In the genomic region with DNA sequence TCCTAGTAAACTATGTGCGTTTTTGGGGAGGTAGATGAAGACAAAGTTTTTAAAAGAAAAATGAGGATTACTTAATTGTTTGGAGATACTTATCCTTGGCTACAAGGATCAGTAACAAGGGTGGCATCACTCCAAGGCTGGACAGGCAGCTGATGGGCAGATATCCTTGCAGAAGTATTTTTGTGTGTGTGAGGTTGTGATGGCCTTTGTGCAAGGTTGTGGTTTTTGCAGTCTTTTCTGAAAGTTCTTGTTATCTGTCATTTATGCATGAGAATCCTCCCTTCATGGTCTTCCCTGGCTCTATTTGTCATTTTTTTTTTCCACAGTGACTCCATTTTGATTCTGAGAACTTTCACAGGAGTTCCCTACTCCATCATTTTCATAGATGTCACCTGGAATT, we compare ENCODE assay signal across 1 cellular context.
TF ChIP-seq lines count a peak whose summit lies in the region.

No MANE protein-coding gene starts in this region.

TF ChIP-seq in A549, 52 proteins besides CTCF, POLR2A, EP300 and RAD21 (continued from another document):
- no peak for TF ChIP-seq PBX3 (IDR thresholded peaks at IDR 0.05)
- no peak for TF ChIP-seq USF2 (IDR thresholded peaks at IDR 0.05)
- TF ChIP-seq JUNB (IDR thresholded peaks at IDR 0.05): no peak
- TF ChIP-seq EHMT2 (IDR thresholded peaks at IDR 0.05; ENCODE audit: low read depth): no peak
- TF ChIP-seq ELK1 (IDR thresholded peaks at IDR 0.05; ENCODE audit: low read depth, low read length): no peak
- no peak for TF ChIP-seq ESRRA (IDR thresholded peaks at IDR 0.05; ENCODE audit: borderline replicate concordance, low read length)
- no peak for TF ChIP-seq CEBPB (IDR thresholded peaks at IDR 0.05)
- no peak for TF ChIP-seq SREBF2 (IDR thresholded peaks at IDR 0.05)
- no peak for TF ChIP-seq RCOR1 (IDR thresholded peaks at IDR 0.05; ENCODE audit: low read depth, low read length)
- no peak for TF ChIP-seq E2F6 (IDR thresholded peaks at IDR 0.05; ENCODE audit: borderline replicate concordance, low read depth)
- TF ChIP-seq, protein P1, sequence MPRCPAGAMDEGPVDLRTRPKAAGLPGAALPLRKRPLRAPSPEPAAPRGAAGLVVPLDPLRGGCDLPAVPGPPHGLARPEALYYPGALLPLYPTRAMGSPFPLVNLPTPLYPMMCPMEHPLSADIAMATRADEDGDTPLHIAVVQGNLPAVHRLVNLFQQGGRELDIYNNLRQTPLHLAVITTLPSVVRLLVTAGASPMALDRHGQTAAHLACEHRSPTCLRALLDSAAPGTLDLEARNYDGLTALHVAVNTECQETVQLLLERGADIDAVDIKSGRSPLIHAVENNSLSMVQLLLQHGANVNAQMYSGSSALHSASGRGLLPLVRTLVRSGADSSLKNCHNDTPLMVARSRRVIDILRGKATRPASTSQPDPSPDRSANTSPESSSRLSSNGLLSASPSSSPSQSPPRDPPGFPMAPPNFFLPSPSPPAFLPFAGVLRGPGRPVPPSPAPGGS (IDR thresholded peaks at IDR 0.05): no peak
- TF ChIP-seq MAZ (IDR thresholded peaks at IDR 0.05; ENCODE audit: borderline replicate concordance, low read depth, low read length): no peak
- TF ChIP-seq CHD2 (IDR thresholded peaks at IDR 0.05; ENCODE audit: low read length, partially characterized antibody): no peak
- TF ChIP-seq ZSCAN20 (CRISPR knock-in tag; IDR thresholded peaks at IDR 0.05): no peak
- TF ChIP-seq TFCP2L1 (CRISPR knock-in tag; IDR thresholded peaks at IDR 0.05): no peak
- TF ChIP-seq KDM5A (IDR thresholded peaks at IDR 0.05): no peak
- TF ChIP-seq HOXB5 (CRISPR knock-in tag; IDR thresholded peaks at IDR 0.05): no peak
- no peak for TF ChIP-seq HMGXB4 (CRISPR knock-in tag; IDR thresholded peaks at IDR 0.05; ENCODE audit: borderline replicate concordance)
TF ChIP-seq in A549: peak in this region for 0.
